ENCODE assay signal across 14 cellular contexts in the genomic region with DNA sequence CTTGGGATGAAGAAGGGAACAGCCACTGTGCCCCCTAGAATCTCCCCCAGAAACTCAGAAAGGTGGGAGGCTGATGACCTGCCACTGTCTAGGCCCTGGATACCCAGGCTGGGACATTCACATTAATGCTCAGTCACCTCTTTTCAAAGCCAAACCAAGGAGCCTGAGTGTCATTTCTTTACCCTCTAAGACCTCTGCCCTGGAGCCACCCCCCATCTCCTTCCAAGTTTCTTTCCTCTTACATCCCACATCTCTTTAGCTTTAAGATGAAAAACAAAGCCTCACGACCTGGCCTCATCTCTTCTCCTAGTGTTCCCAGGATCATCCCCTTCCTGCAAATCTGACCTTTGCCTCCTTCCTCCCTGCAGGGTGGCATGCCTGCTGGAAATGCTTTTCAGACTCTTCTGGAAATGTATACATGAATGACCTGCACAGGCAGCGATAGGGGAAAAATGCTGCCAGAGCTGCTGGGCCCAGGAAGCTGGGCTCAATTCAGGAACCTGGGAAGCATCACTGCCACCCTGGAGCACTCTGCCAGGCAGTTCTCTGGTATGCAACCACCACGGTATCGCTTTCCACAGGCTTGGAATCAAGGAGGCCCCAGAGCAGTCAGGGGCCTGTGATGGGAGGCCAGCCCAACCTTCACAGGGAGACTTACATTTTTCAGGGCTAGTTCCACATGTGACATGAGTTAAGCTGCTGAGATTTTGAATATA.
DNase-seq lines count a peak whose midpoint lies in the region; ATAC-seq and TF ChIP-seq lines count a peak whose summit lies in the region.
"Had no signal": no experiment of that assay in that cellular context is flagged by ENCODE, and none has a peak within 500 bp of the region (broad histone marks: within the 10 kb centered on the region; RNA-seq: fewer than 3 reads in every experiment).

No MANE protein-coding gene starts in this region.

- DNase-seq in activated CD8-positive, alpha-beta memory T cell treated with anti-CD3 and anti-CD28 coated beads for 24 hours: peak; percentile 28
- no peak for DNase-seq in activated CD8-positive, alpha-beta memory T cell treated with anti-CD3 and anti-CD28 coated beads, Interleukin-2, amount 50 U/mL, for 4 hours
- DNase-seq in heart left ventricle (peak in 4 of 5 donors; percentile 74 to 83 (median 80)), neural progenitor cell (ENCODE audit: low spot score) (peak; percentile 23), vagina (ENCODE audit: extremely low spot score in 2 of 2) (peak; percentile 37 to 64)
- DNase-seq in CD4-positive, alpha-beta memory T cell: no peak
- no peak for DNase-seq in activated CD4-positive, alpha-beta memory T cell treated with anti-CD3 and anti-CD28 coated beads, Interleukin-2, amount 10 ng/mL, durations not matched to agents 7 days and 5 days
- DNase-seq: activated CD4-positive, alpha-beta T cell treated with anti-CD3 and anti-CD28 coated beads, Interleukin-2, amount 10 ng/mL, durations not matched to agents 7 days and 5 days; amniotic stem cell had no signal

- peaks cover under 1% of the 10 kb centered on the region for H4K20me1 ChIP-seq in neural progenitor cell (ENCODE audit: low read depth)

- H3K4me3 ChIP-seq in heart left ventricle (no peak overlapping the region), neural progenitor cell (no peak overlapping the region), vagina (no peak overlapping the region)
- H3K4me3 ChIP-seq in CD4-positive, alpha-beta memory T cell (ENCODE audit: low read length in 2 of 2): no peak overlapping the region
- H3K4me3 ChIP-seq: A549, skin epidermis had no signal

- intact Hi-C loops in heart left ventricle (cut with DNase I) (loop anchor here in 3 of 10 donors (5.0 to 10.0 kb wide), 3 partner anchors 44 to 66 kb away; partner anchors contain the start of gene DAPK2 (in 1 of the 3)), vagina (cut with DNase I) (no loop called here)
- intact Hi-C loops in CD4-positive, alpha-beta memory T cell (cut with micrococcal nuclease): no loop called here

- H3K27ac ChIP-seq in heart left ventricle (peak overlapping the region; percentile 30 to 94 (median 84)), neural progenitor cell (peak overlapping the region; percentile 39), vagina (no peak overlapping the region)
- H3K27ac ChIP-seq in CD4-positive, alpha-beta memory T cell (ENCODE audit: low read depth, low read length): no peak overlapping the region
- H3K27ac ChIP-seq: A549 had no signal

- H3K9me3 Mint-ChIP-seq in neural progenitor cell: peaks cover 2% of the 10 kb centered on the region
- no peaks in the 10 kb centered on the region for H3K9me3 Mint-ChIP-seq in CD4-positive, alpha-beta memory T cell
- no peaks in the 10 kb centered on the region for H3K9me3 Mint-ChIP-seq in activated CD4-positive, alpha-beta memory T cell treated with anti-CD3 and anti-CD28 coated beads, Interleukin-2, amount 10 ng/mL, durations not matched to agents 7 days and 5 days
- H3K9me3 Mint-ChIP-seq: activated CD4-positive, alpha-beta T cell treated with anti-CD3 and anti-CD28 coated beads, Interleukin-2, amount 10 ng/mL, durations not matched to agents 7 days and 5 days; activated T-helper 1 cell treated with anti-CD3 and anti-CD28 coated beads, Interleukin-12 subunit alpha, Interleukin-12 subunit beta, Interleukin-2, Interleukin-4 antibody, amounts not matched to agents 30 ng/mL and 10 ng/mL and 1 ng/mL, durations not matched to agents 14 hours and 24 hours and 36 hours; IgD-negative memory B cell had no signal

- peaks cover 18% of the 10 kb centered on the region for H3F3A ChIP-seq in neural progenitor cell (ENCODE audit: low read depth)

- POLR2A ChIA-PET in CD4-positive, alpha-beta memory T cell (lab: Charles Lee; ENCODE audit: partially characterized antibody): interaction anchor here (2.6 kb wide), 1 partner anchor 31 kb away, joined by 14 read pairs; no protein-coding TSS in a partner anchor
- POLR2A ChIA-PET in activated CD4-positive, alpha-beta memory T cell treated with anti-CD3 and anti-CD28 coated beads, Interleukin-2, amount 10 ng/mL, durations not matched to agents 7 days and 5 days (lab: Charles Lee): no interaction called here

- no peak overlapping the region for H3K9ac ChIP-seq in neural progenitor cell

- TF ChIP-seq POLR2A in heart left ventricle (IDR thresholded peaks at IDR 0.05) (no peak), vagina (IDR thresholded peaks at IDR 0.05) (no peak)

- peaks cover 58% of the 10 kb centered on the region for H3K4me1 Mint-ChIP-seq in neural progenitor cell
- no peaks in the 10 kb centered on the region for H3K4me1 Mint-ChIP-seq in CD4-positive, alpha-beta memory T cell
- H3K4me1 Mint-ChIP-seq in activated CD4-positive, alpha-beta memory T cell treated with anti-CD3 and anti-CD28 coated beads, Interleukin-2, amount 10 ng/mL, durations not matched to agents 7 days and 5 days: no peaks in the 10 kb centered on the region
- H3K4me1 Mint-ChIP-seq: activated CD4-positive, alpha-beta T cell treated with anti-CD3 and anti-CD28 coated beads, Interleukin-2, amount 10 ng/mL, durations not matched to agents 7 days and 5 days had no signal

- CTCF ChIA-PET in CD4-positive, alpha-beta memory T cell (lab: Charles Lee; ENCODE audit: partially characterized antibody): interaction anchor here (0.9 to 2.0 kb wide), 2 partner anchors 32 to 33 kb away, joined by 3 to 12 read pairs; no protein-coding TSS in a partner anchor
- CTCF ChIA-PET in activated CD4-positive, alpha-beta memory T cell treated with anti-CD3 and anti-CD28 coated beads, Interleukin-2, amount 10 ng/mL, durations not matched to agents 7 days and 5 days (lab: Charles Lee): interaction anchor here (0.7 kb wide), 1 partner anchor 33 kb away, joined by 3 read pairs; no protein-coding TSS in a partner anchor

- H3K4me1 ChIP-seq in heart left ventricle (peaks cover 0 to 55% (median 26%) of the 10 kb centered on the region in 12 donors), neural progenitor cell (peaks cover 31% of the 10 kb centered on the region), vagina (peaks cover 19% of the 10 kb centered on the region)
- no peaks in the 10 kb centered on the region for H3K4me1 ChIP-seq in CD4-positive, alpha-beta memory T cell (ENCODE audit: insufficient read depth, low read length)

- H3K36me3 Mint-ChIP-seq in neural progenitor cell: peaks cover 2% of the 10 kb centered on the region
- H3K36me3 Mint-ChIP-seq in CD4-positive, alpha-beta memory T cell: no peaks in the 10 kb centered on the region
- no peaks in the 10 kb centered on the region for H3K36me3 Mint-ChIP-seq in activated CD4-positive, alpha-beta memory T cell treated with anti-CD3 and anti-CD28 coated beads, Interleukin-2, amount 10 ng/mL, durations not matched to agents 7 days and 5 days (ENCODE audit: low read depth)

- peak overlapping the region; percentile 90 for H3K27ac Mint-ChIP-seq in neural progenitor cell
- peak overlapping the region in 1 of 7 donors; percentile 37 for H3K27ac Mint-ChIP-seq in CD4-positive, alpha-beta memory T cell
- no peak overlapping the region for H3K27ac Mint-ChIP-seq in activated CD4-positive, alpha-beta memory T cell treated with anti-CD3 and anti-CD28 coated beads, Interleukin-2, amount 10 ng/mL, durations not matched to agents 7 days and 5 days
- H3K27ac Mint-ChIP-seq: activated CD4-positive, alpha-beta T cell treated with anti-CD3 and anti-CD28 coated beads, Interleukin-2, amount 10 ng/mL, durations not matched to agents 7 days and 5 days; activated T-helper 1 cell treated with anti-CD3 and anti-CD28 coated beads, Interleukin-12 subunit alpha, Interleukin-12 subunit beta, Interleukin-2, Interleukin-4 antibody, amounts not matched to agents 30 ng/mL and 10 ng/mL and 1 ng/mL, durations not matched to agents 14 hours and 24 hours and 36 hours had no signal

- 46 to 66% (median 54%) methylated on average over 3 to 4 of the region's 4 CpGs for WGBS in heart left ventricle, 4 donors

- no peaks in the 10 kb centered on the region for H3K36me3 ChIP-seq in heart left ventricle
- no peaks in the 10 kb centered on the region for H3K36me3 ChIP-seq in neural progenitor cell
- no peaks in the 10 kb centered on the region for H3K36me3 ChIP-seq in vagina
- no peaks in the 10 kb centered on the region for H3K36me3 ChIP-seq in CD4-positive, alpha-beta memory T cell (ENCODE audit: insufficient read depth, low read length)

- H3K4me2 ChIP-seq in neural progenitor cell: peak overlapping the region; percentile 38
- H3K4me2 ChIP-seq: A549 had no signal

- no peaks in the 10 kb centered on the region for H3K79me2 ChIP-seq in neural progenitor cell (ENCODE audit: low read depth)

- TF ChIP-seq CTCF in heart left ventricle (IDR thresholded peaks at IDR 0.05): no peak
- TF ChIP-seq CTCF in neural progenitor cell (IDR thresholded peaks at IDR 0.05): no peak
- no peak for TF ChIP-seq CTCF in vagina (IDR thresholded peaks at IDR 0.05)

- peak; percentile 89 to 94 (median 92) for ATAC-seq in heart left ventricle
- ATAC-seq in HG02981 (IDR thresholded peaks at IDR 0.05; ENCODE audit: unreplicated experiment): no peak

- no peaks in the 10 kb centered on the region for H3K9me3 ChIP-seq in heart left ventricle
- H3K9me3 ChIP-seq in neural progenitor cell (ENCODE audit: low read depth): no peaks in the 10 kb centered on the region
- H3K9me3 ChIP-seq in vagina: no peaks in the 10 kb centered on the region
- no peaks in the 10 kb centered on the region for H3K9me3 ChIP-seq in CD4-positive, alpha-beta memory T cell (ENCODE audit: control insufficient read depth in 1 of 2, low read length in 2 of 2)
- H3K9me3 ChIP-seq: A549 had no signal

- peaks cover 11% of the 10 kb centered on the region for H3K27me3 Mint-ChIP-seq in neural progenitor cell (ENCODE audit: insufficient read depth, low read depth)
- peaks cover 0 to 1% of the 10 kb centered on the region in 2 donors for H3K27me3 Mint-ChIP-seq in CD4-positive, alpha-beta memory T cell
- no peaks in the 10 kb centered on the region for H3K27me3 Mint-ChIP-seq in activated CD4-positive, alpha-beta memory T cell treated with anti-CD3 and anti-CD28 coated beads, Interleukin-2, amount 10 ng/mL, durations not matched to agents 7 days and 5 days
- H3K27me3 Mint-ChIP-seq: IgD-negative memory B cell had no signal

- H2AFZ ChIP-seq in neural progenitor cell (replicated peaks): no peak overlapping the region

- no peaks in the 10 kb centered on the region for H3K27me3 ChIP-seq in heart left ventricle
- H3K27me3 ChIP-seq in neural progenitor cell: no peaks in the 10 kb centered on the region
- no peaks in the 10 kb centered on the region for H3K27me3 ChIP-seq in vagina
- H3K27me3 ChIP-seq in CD4-positive, alpha-beta memory T cell (ENCODE audit: insufficient read depth, low read length): no peaks in the 10 kb centered on the region

- H3K4me3 Mint-ChIP-seq in neural progenitor cell: no peak overlapping the region
- no peak overlapping the region for H3K4me3 Mint-ChIP-seq in CD4-positive, alpha-beta memory T cell
- no peak overlapping the region for H3K4me3 Mint-ChIP-seq in activated CD4-positive, alpha-beta memory T cell treated with anti-CD3 and anti-CD28 coated beads, Interleukin-2, amount 10 ng/mL, durations not matched to agents 7 days and 5 days
- H3K4me3 Mint-ChIP-seq: activated CD4-positive, alpha-beta T cell treated with anti-CD3 and anti-CD28 coated beads, Interleukin-2, amount 10 ng/mL, durations not matched to agents 7 days and 5 days; activated T-helper 1 cell treated with anti-CD3 and anti-CD28 coated beads, Interleukin-12 subunit alpha, Interleukin-12 subunit beta, Interleukin-2, Interleukin-4 antibody, amounts not matched to agents 30 ng/mL and 10 ng/mL and 1 ng/mL, durations not matched to agents 14 hours and 24 hours and 36 hours; IgD-negative memory B cell had no signal

Comparison
In these comparisons a context has a peak if more than half of its experiments do, and no peak if none do; other contexts are left out.
1. DNase-seq: peak in activated CD8-positive, alpha-beta memory T cell treated with anti-CD3 and anti-CD28 coated beads for 24 hours (single experiment), heart left ventricle (4 of 5), neural progenitor cell (single experiment) and vagina (2 of 2); none in activated CD8-positive, alpha-beta memory T cell treated with anti-CD3 and anti-CD28 coated beads, Interleukin-2, amount 50 U/mL, for 4 hours (single experiment), CD4-positive, alpha-beta memory T cell (0 of 5) and activated CD4-positive, alpha-beta memory T cell treated with anti-CD3 and anti-CD28 coated beads, Interleukin-2, amount 10 ng/mL, durations not matched to agents 7 days and 5 days (single experiment).
2. H3K27ac ChIP-seq: peak in heart left ventricle (12 of 12) and neural progenitor cell (single experiment); none in vagina (single experiment) and CD4-positive, alpha-beta memory T cell (single experiment).